Comparison of ENCODE assay signal across 1 cellular context in genomic region chr14:22509751-22510300, GRCh38.
A peak's percentile ranks its signal among the peaks of the same experiment; 100 is the strongest.
TF ChIP-seq lines count a peak whose summit lies in the region.

No MANE protein-coding gene starts in this region.

TF ChIP-seq in GM12878, 131 proteins besides CTCF, POLR2A, EP300 and RAD21 (continued from another document and continues in another):
- TF ChIP-seq NR2C2 (IDR thresholded peaks at IDR 0.05; ENCODE audit: borderline replicate concordance, control insufficient read depth, insufficient read length, low read depth) (no peak), SREBF1 (IDR thresholded peaks at IDR 0.05; ENCODE audit: low read length) (no peak), CREB1 (IDR thresholded peaks at IDR 0.05; ENCODE audit: low read depth) (peak; percentile 57; the same call in 1 of the 2 replicates), CEBPZ (IDR thresholded peaks at IDR 0.05; ENCODE audit: low read depth, low read length) (no peak), MEF2A (IDR thresholded peaks at IDR 0.05; ENCODE audit: insufficient read depth, low read depth, low read length) (no peak), USF1 (IDR thresholded peaks at IDR 0.05; ENCODE audit: borderline replicate concordance, extremely low read length, insufficient read depth, low read depth, low read length) (no peak), NR2F1 (conservative IDR thresholded peaks at IDR 0.05) (peak; percentile 65; the same call in 1 of the 2 replicates), KDM1A (IDR thresholded peaks at IDR 0.05; ENCODE audit: borderline replicate concordance) (no peak), CBFB (IDR thresholded peaks at IDR 0.05; ENCODE audit: low read depth) (0 out of 2 replicates have a peak, but pooled peaks have one; percentile 10), TBL1XR1 (IDR thresholded peaks at IDR 0.05; ENCODE audit: low read depth, low read length) (peak; percentile 66; the same call in 1 of the 2 replicates), ZSCAN29 (IDR thresholded peaks at IDR 0.05) (no peak), RAD51 (IDR thresholded peaks at IDR 0.05) (no peak), SMAD5 (IDR thresholded peaks at IDR 0.05; ENCODE audit: low read depth) (peak; percentile 33), RELB (IDR thresholded peaks at IDR 0.05; ENCODE audit: low read depth) (no peak), PKNOX1 (IDR thresholded peaks at IDR 0.05) (peak; percentile 79), HDAC6 (IDR thresholded peaks at IDR 0.05; ENCODE audit: unreplicated experiment) (no peak), E2F4 (IDR thresholded peaks at IDR 0.05; ENCODE audit: low read depth, low read length) (no peak), MTA2 (IDR thresholded peaks at IDR 0.05; ENCODE audit: low read depth) (peak; percentile 5; the same call in 1 of the 2 replicates), HDAC2 (IDR thresholded peaks at IDR 0.05) (no peak), POLR2AphosphoS2 (IDR thresholded peaks at IDR 0.05; ENCODE audit: low read depth, low read length) (peak; percentile 39; the same call in 1 of the 2 replicates), CBX3 (IDR thresholded peaks at IDR 0.05; ENCODE audit: borderline replicate concordance, low read depth) (no peak), JUNB (IDR thresholded peaks at IDR 0.05) (peak; percentile 74), ZBTB40 (IDR thresholded peaks at IDR 0.05; ENCODE audit: borderline replicate concordance) (no peak), TAF1 (IDR thresholded peaks at IDR 0.05; ENCODE audit: borderline replicate concordance, low read depth, low read length) (peak; percentile 57; the same call in 1 of the 2 replicates), BCLAF1 (IDR thresholded peaks at IDR 0.05) (no peak), PRDM15 (CRISPR knock-in tag; IDR thresholded peaks at IDR 0.05) (no peak), BCL11A (IDR thresholded peaks at IDR 0.05; ENCODE audit: low read depth, low read length) (peak; percentile 36; the same call in 1 of the 2 replicates), TCF7 (IDR thresholded peaks at IDR 0.05; ENCODE audit: borderline replicate concordance) (peak; percentile 66; the same call in 1 of the 2 replicates), BHLHE40 (IDR thresholded peaks at IDR 0.05; ENCODE audit: borderline replicate concordance in 1 of 2, low read depth in 2 of 2, low read length in 1 of 2) (peak in 1 of 2 experiments; percentile 43; a peak in 1 of 4 replicates), ZBTB4 (CRISPR knock-in tag; IDR thresholded peaks at IDR 0.05) (no peak), GABPA (IDR thresholded peaks at IDR 0.05; ENCODE audit: low read depth) (no peak), SPI1 (IDR thresholded peaks at IDR 0.05; ENCODE audit: borderline replicate concordance, insufficient read depth, low read depth, low read length) (peak; percentile 81), BRCA1 (IDR thresholded peaks at IDR 0.05; ENCODE audit: low read depth, low read length) (no peak), ATF7 (IDR thresholded peaks at IDR 0.05; ENCODE audit: low read depth) (peak; percentile 88)
